ENCODE assay signal across 8 cellular contexts in genomic region chr11:62664405-62665074, GRCh38. TPM values are rescaled to one million over a fixed set of nuclear protein-coding genes. Genes with fewer than 3 reads are reported as not detected.
DNase-seq lines count a peak whose midpoint lies in the region; ATAC-seq and TF ChIP-seq lines count a peak whose summit lies in the region.

No MANE protein-coding gene starts in this region.

- intact Hi-C loops in activated CD4-positive, alpha-beta T cell treated with anti-CD3 and anti-CD28 coated beads for 36 hours (cut with DNase I, micrococcal nuclease) = loop anchor here (1.0 to 2.0 kb wide), 13 partner anchors 11 to 191 kb away; partner anchors contain the start of genes EML3 (in 2 of the 2), GANAB (in 2 of the 2), INTS5 (in 2 of the 2) and TUT1 (in 2 of the 2)

- DNase-seq in activated T-cell treated with anti-CD3 and anti-CD28 coated beads for 24 hours (ENCODE audit: low read depth) (peak; percentile 44), activated T-cell treated with anti-CD3 and anti-CD28 coated beads for 4 hours (no peak), NCI-H187 treated with DMSO at 0.1 percent for 48 hours (lab: John Stamatoyannopoulos, UW) (peak; percentile 31), epithelial cell of esophagus (ENCODE audit: low read depth) (peak; percentile 81), naive B cell (no peak), upper lobe of left lung (peak in 1 of 2 donors; percentile 45)
- peak; percentile 75 for DNase-seq in activated CD4-positive, alpha-beta T cell treated with anti-CD3 and anti-CD28 coated beads for 36 hours

- H3K27me3 ChIP-seq in upper lobe of left lung = no peaks in the 10 kb centered on the region

- peak; percentile 22 for ATAC-seq in HG02884 (IDR thresholded peaks at IDR 0.05; ENCODE audit: unreplicated experiment)
- ATAC-seq in activated CD4-positive, alpha-beta T cell treated with anti-CD3 and anti-CD28 coated beads for 36 hours = peak; percentile 60
- ATAC-seq in naive B cell (ENCODE audit: low read depth in 2 of 2) = peak; percentile 45 to 46
- ATAC-seq in upper lobe of left lung (ENCODE audit: low FRiP score in 2 of 2) = peak; percentile 62 to 71

- H3K4me3 ChIP-seq in epithelial cell of esophagus (ENCODE audit: low read length) (peak overlapping the region; percentile 99), upper lobe of left lung (peak overlapping the region; percentile 48 to 95 (median 72))

- H3K9me3 Mint-ChIP-seq in activated CD4-positive, alpha-beta T cell treated with anti-CD3 and anti-CD28 coated beads for 36 hours (ENCODE audit: low read depth) = no peaks in the 10 kb centered on the region
- H3K9me3 Mint-ChIP-seq in naive B cell = no peaks in the 10 kb centered on the region

- 3 to 4% methylated on average over 15 to 36 of the region's 36 CpGs for WGBS in upper lobe of left lung, 2 donors

- H3K27ac ChIP-seq in upper lobe of left lung = peak overlapping the region; percentile 77 to 97 (median 90)

- TF ChIP-seq CTCF in epithelial cell of esophagus (IDR thresholded peaks at IDR 0.05; ENCODE audit: insufficient read depth, low read depth, low read length, missing control alignments) (no peak), upper lobe of left lung (IDR thresholded peaks at IDR 0.05) (no peak)

- no peak for TF ChIP-seq POLR2A in upper lobe of left lung (IDR thresholded peaks at IDR 0.05)

- H3K27ac Mint-ChIP-seq in activated CD4-positive, alpha-beta T cell treated with anti-CD3 and anti-CD28 coated beads for 36 hours = peak overlapping the region; percentile 89
- peak overlapping the region; percentile 82 to 99 (median 96) for H3K27ac Mint-ChIP-seq in naive B cell

- peaks cover 47% of the 10 kb centered on the region for H3K36me3 Mint-ChIP-seq in activated CD4-positive, alpha-beta T cell treated with anti-CD3 and anti-CD28 coated beads for 36 hours (ENCODE audit: low read depth)
- peaks cover 7% of the 10 kb centered on the region in 2 donors for H3K36me3 Mint-ChIP-seq in naive B cell

- peaks cover 3 to 24% (median 13%) of the 10 kb centered on the region in 4 donors for H3K36me3 ChIP-seq in upper lobe of left lung

- H3K4me1 ChIP-seq in upper lobe of left lung = peaks cover 21 to 33% (median 29%) of the 10 kb centered on the region in 4 donors

- H3K27me3 Mint-ChIP-seq in activated CD4-positive, alpha-beta T cell treated with anti-CD3 and anti-CD28 coated beads for 36 hours = no peaks in the 10 kb centered on the region
- H3K27me3 Mint-ChIP-seq in naive B cell = no peaks in the 10 kb centered on the region

- peak overlapping the region; percentile 93 for H3K4me3 Mint-ChIP-seq in activated CD4-positive, alpha-beta T cell treated with anti-CD3 and anti-CD28 coated beads for 36 hours
- H3K4me3 Mint-ChIP-seq in naive B cell = peak overlapping the region; percentile 95 to 100 (median 97)

- CTCF ChIA-PET in activated CD4-positive, alpha-beta T cell treated with anti-CD3 and anti-CD28 coated beads for 36 hours (lab: Charles Lee) = interaction anchor here (0.6 to 2.7 kb wide), 17 partner anchors 9 to 363 kb away, joined by 3 to 21 read pairs (median 4); partner anchors contain the start of genes BSCL2, GNG3, INTS5 and MTA2

- no peak for TF ChIP-seq EP300 in upper lobe of left lung (IDR thresholded peaks at IDR 0.05)

- POLR2A ChIA-PET in activated CD4-positive, alpha-beta T cell treated with anti-CD3 and anti-CD28 coated beads for 36 hours (lab: Charles Lee) = interaction anchor here (0.5 to 2.8 kb wide), 35 partner anchors 9 to 699 kb away, joined by 3 to 38 read pairs (median 7); partner anchors contain the start of genes B3GAT3, BSCL2, EEF1G and GANAB

- no peaks in the 10 kb centered on the region for H3K9me3 ChIP-seq in upper lobe of left lung

- peaks cover 32% of the 10 kb centered on the region for H3K4me1 Mint-ChIP-seq in activated CD4-positive, alpha-beta T cell treated with anti-CD3 and anti-CD28 coated beads for 36 hours
- peaks cover 25 to 54% (median 41%) of the 10 kb centered on the region in 3 donors for H3K4me1 Mint-ChIP-seq in naive B cell

RNA-seq across cellular contexts. Expression of gene C11orf98, which starts 0.5 kb away (rescaled TPM):
- total RNA-seq in activated CD4-positive, alpha-beta T cell treated with anti-CD3 and anti-CD28 coated beads for 36 hours = 100 to 1,000 TPM; 108 to 135 TPM
- polyA plus RNA-seq in naive B cell (ENCODE audit: low read depth in 6 of 6) = 10 to 100 TPM; 37.9 to 89.1 (median 77.2) TPM
- 10 to 100 TPM; 16.8 to 42.0 (median 30.6) TPM for total RNA-seq in upper lobe of left lung

RNA-seq across cellular contexts. Expression of gene CSKMT, which starts 0.6 kb away (rescaled TPM):
- 10 to 100 TPM; 12.6 to 31.3 TPM for total RNA-seq in activated CD4-positive, alpha-beta T cell treated with anti-CD3 and anti-CD28 coated beads for 36 hours
- polyA plus RNA-seq in naive B cell (ENCODE audit: low read depth in 6 of 6) = 1 to 10 TPM; 2.1 to 8.4 (median 4.8) TPM
- 10 to 100 TPM in 3 of 6 donors, 1 to 10 TPM in 3; 5.7 to 16.0 (median 10.0) TPM for total RNA-seq in upper lobe of left lung

RNA-seq across cellular contexts. Expression of gene UQCC3, which starts 6.9 kb away (rescaled TPM):
- 1 to 10 TPM; 4.1 to 6.4 TPM for total RNA-seq in activated CD4-positive, alpha-beta T cell treated with anti-CD3 and anti-CD28 coated beads for 36 hours
- 10 to 100 TPM in 5 of 6 donors, 1 to 10 TPM in 1; 7.7 to 11.4 (median 10.4) TPM for polyA plus RNA-seq in naive B cell (ENCODE audit: low read depth in 6 of 6)
- total RNA-seq in upper lobe of left lung = 10 to 100 TPM in 1 of 6 donors, 1 to 10 TPM in 5; 5.0 to 12.6 (median 6.7) TPM

RNA-seq across cellular contexts. Expression of gene LBHD1, which starts 7.5 kb away (rescaled TPM):
- 10 to 100 TPM; 11.9 to 15.5 TPM for total RNA-seq in activated CD4-positive, alpha-beta T cell treated with anti-CD3 and anti-CD28 coated beads for 36 hours
- polyA plus RNA-seq in naive B cell (ENCODE audit: low read depth in 6 of 6) = 10 to 100 TPM in 1 of 6 donors, 1 to 10 TPM in 5; 3.5 to 12.4 (median 5.1) TPM
- 10 to 100 TPM in 1 of 6 donors, 1 to 10 TPM in 5; 3.6 to 19.9 (median 6.8) TPM for total RNA-seq in upper lobe of left lung

RNA-seq across cellular contexts. Expression of gene INTS5, which starts 11.4 kb away (rescaled TPM):
- 10 to 100 TPM; 26.0 to 29.9 TPM for total RNA-seq in activated CD4-positive, alpha-beta T cell treated with anti-CD3 and anti-CD28 coated beads for 36 hours
- polyA plus RNA-seq in naive B cell (ENCODE audit: low read depth in 6 of 6) = 10 to 100 TPM; 18.3 to 40.1 (median 28.7) TPM
- total RNA-seq in upper lobe of left lung = 10 to 100 TPM in 5 of 6 donors, 1 to 10 TPM in 1; 9.5 to 31.5 (median 19.8) TPM

Comparison
In these comparisons a context has a peak if more than half of its experiments do, and no peak if none do; other contexts are left out.
1. DNase-seq: peak in activated T-cell treated with anti-CD3 and anti-CD28 coated beads for 24 hours (single experiment), NCI-H187 treated with DMSO at 0.1 percent for 48 hours (single experiment), activated CD4-positive, alpha-beta T cell treated with anti-CD3 and anti-CD28 coated beads for 36 hours (single experiment) and epithelial cell of esophagus (single experiment); none in activated T-cell treated with anti-CD3 and anti-CD28 coated beads for 4 hours (single experiment) and naive B cell (single experiment).
2. Peak in every context shown above with its lines, with median percentiles within 50 percentile points of each other: ATAC-seq.